1 cellular context compared by ENCODE assay signal in the genomic region with DNA sequence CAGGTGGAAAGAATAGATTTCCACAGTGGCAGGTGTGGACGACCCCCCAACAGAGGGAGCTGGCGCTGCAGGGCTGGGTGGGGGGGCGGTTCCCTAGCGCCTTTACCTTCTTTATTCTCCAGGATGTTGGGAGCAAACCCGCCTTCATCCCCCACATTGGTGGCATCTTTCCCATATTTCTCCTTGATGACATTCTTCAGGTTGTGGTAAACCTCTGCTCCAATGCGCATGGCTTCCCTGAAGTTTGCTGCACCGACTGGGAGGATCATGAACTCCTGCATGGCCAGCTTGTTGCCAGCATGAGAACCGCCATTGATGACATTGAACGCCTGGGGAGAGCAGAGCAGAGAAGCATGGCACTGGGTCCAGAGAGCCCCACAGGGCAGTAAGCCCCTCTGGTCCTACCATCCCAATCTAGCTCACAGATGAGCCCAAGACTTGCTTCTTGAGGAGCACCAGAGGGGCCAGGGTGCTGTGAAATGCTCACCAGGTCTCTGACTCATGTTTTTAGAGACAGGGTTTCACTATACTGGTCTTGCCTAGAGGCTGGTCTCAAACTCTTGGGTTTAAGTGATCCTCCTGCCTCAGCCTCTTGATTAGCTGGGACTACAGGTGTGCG.
TF ChIP-seq lines count a peak whose summit lies in the region.

No MANE protein-coding gene starts in this region.

TF ChIP-seq in HCT116, 20 proteins besides CTCF, POLR2A, EP300 and RAD21:
- TF ChIP-seq POLR2AphosphoS5 (IDR thresholded peaks at IDR 0.05; ENCODE audit: low read depth, low read length): peak; percentile 38
- no peak for TF ChIP-seq EZH2 (IDR thresholded peaks at IDR 0.05)
- no peak for TF ChIP-seq YY1 (IDR thresholded peaks at IDR 0.05; ENCODE audit: extremely low read depth, insufficient replicate concordance, low read depth, low read length)
- no peak for TF ChIP-seq SRF (IDR thresholded peaks at IDR 0.05; ENCODE audit: low read depth)
- TF ChIP-seq, protein P1, sequence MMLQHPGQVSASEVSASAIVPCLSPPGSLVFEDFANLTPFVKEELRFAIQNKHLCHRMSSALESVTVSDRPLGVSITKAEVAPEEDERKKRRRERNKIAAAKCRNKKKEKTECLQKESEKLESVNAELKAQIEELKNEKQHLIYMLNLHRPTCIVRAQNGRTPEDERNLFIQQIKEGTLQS (IDR thresholded peaks at IDR 0.05): no peak
- TF ChIP-seq FOSL1 (IDR thresholded peaks at IDR 0.05; ENCODE audit: low read depth): no peak
- TF ChIP-seq JUND (IDR thresholded peaks at IDR 0.05): 0 out of 2 replicates have a peak, but pooled peaks have one; percentile 13
TF ChIP-seq in HCT116: peak in this region for 2.
